In genomic region chr1:81437649-81438048, GRCh38 we compare ENCODE assay signal across 17 cellular contexts.
DNase-seq lines count a peak whose midpoint lies in the region; ATAC-seq and TF ChIP-seq lines count a peak whose summit lies in the region.
"Had no signal": no experiment of that assay in that cellular context is flagged by ENCODE, and none has a peak within 500 bp of the region (broad histone marks: within the 10 kb centered on the region; RNA-seq: fewer than 3 reads in every experiment).

No MANE protein-coding gene starts in this region.

- no peaks in the 10 kb centered on the region for H4K20me1 ChIP-seq in SU-DHL-6 (ENCODE audit: low read depth, low read length)

- peak overlapping the region; percentile 80 for H2AFZ ChIP-seq in SU-DHL-6 (ENCODE audit: low read depth, low read length, severe bottlenecking)

- peak overlapping the region; percentile 52 for H3K4me2 ChIP-seq in SU-DHL-6 (ENCODE audit: low read depth, low read length, poor library complexity, severe bottlenecking)

- H3K27me3 ChIP-seq in SU-DHL-6 (ENCODE audit: low read length), result no peaks in the 10 kb centered on the region
- no peaks in the 10 kb centered on the region for H3K27me3 ChIP-seq in effector memory CD4-positive, alpha-beta T cell (replicated peaks; ENCODE audit: control insufficient read depth, insufficient read depth, low read length, poor library complexity, severe bottlenecking)
- H3K27me3 ChIP-seq: brain microvascular endothelial cell, pancreas, testis had no signal

- H3K4me3 ChIP-seq in SU-DHL-6 (ENCODE audit: insufficient read depth, low read length, poor library complexity, severe bottlenecking), result peak overlapping the region; percentile 1
- H3K4me3 ChIP-seq in effector memory CD4-positive, alpha-beta T cell (ENCODE audit: insufficient read depth, low read depth, low read length, poor library complexity, severe bottlenecking), result no peak overlapping the region
- H3K4me3 ChIP-seq: pancreas, testis had no signal

- no peaks in the 10 kb centered on the region for H3K9me2 ChIP-seq in SU-DHL-6 (replicated peaks; ENCODE audit: insufficient read depth, low read length)

- H3K4me1 ChIP-seq in effector memory CD4-positive, alpha-beta T cell (ENCODE audit: control insufficient read depth, insufficient read depth, low read length, poor library complexity, severe bottlenecking), result no peaks in the 10 kb centered on the region
- H3K4me1 ChIP-seq: pancreas, testis had no signal

- no peak for TF ChIP-seq CTCF in SU-DHL-6 (IDR thresholded peaks at IDR 0.05; ENCODE audit: insufficient read depth, low read length, poor library complexity, severe bottlenecking)

- no peaks in the 10 kb centered on the region for H3K36me3 ChIP-seq in SU-DHL-6 (ENCODE audit: low read length)
- no peaks in the 10 kb centered on the region for H3K36me3 ChIP-seq in effector memory CD4-positive, alpha-beta T cell (ENCODE audit: control insufficient read depth, insufficient read depth, low read length)
- H3K36me3 ChIP-seq: brain microvascular endothelial cell, pancreas had no signal

- no peak overlapping the region for H3K9ac ChIP-seq in SU-DHL-6 (ENCODE audit: low read length)

- ATAC-seq in GM18498 (IDR thresholded peaks at IDR 0.05; ENCODE audit: unreplicated experiment), result peak; percentile 80
- peak; percentile 72 for ATAC-seq in GM19452 (IDR thresholded peaks at IDR 0.05; ENCODE audit: unreplicated experiment)
- ATAC-seq in HG02981 (IDR thresholded peaks at IDR 0.05; ENCODE audit: unreplicated experiment), result peak; percentile 86
- ATAC-seq: activated T-cell treated with anti-CD3 and anti-CD28 coated beads, Interleukin-2, amount 50 U/mL, for 72 hours; Panc1; pancreas; WTC11 had no signal

- H3K9me3 ChIP-seq in SU-DHL-6 (ENCODE audit: insufficient read depth, low read length), result peaks cover 9% of the 10 kb centered on the region; the same call in 1 of the 2 replicates
- no peaks in the 10 kb centered on the region for H3K9me3 ChIP-seq in effector memory CD4-positive, alpha-beta T cell (ENCODE audit: control insufficient read depth, low read length)
- H3K9me3 ChIP-seq: pancreas, testis had no signal

- no peaks in the 10 kb centered on the region for H3F3A ChIP-seq in SU-DHL-6 (ENCODE audit: insufficient read depth)

- DNase-seq in SIG-M5 (lab: John Stamatoyannopoulos, UW), result no peak
- DNase-seq in effector memory CD4-positive, alpha-beta T cell, result no peak
- DNase-seq in activated gamma-delta T cell (lab: John Stamatoyannopoulos, UW), result no peak
- DNase-seq in effector CD8-positive, alpha-beta T cell (lab: John Stamatoyannopoulos, UW), result no peak
- DNase-seq: activated T-cell treated with anti-CD3 and anti-CD28 coated beads, Interleukin-2, amount 50 U/mL, for 72 hours; brain microvascular endothelial cell; kidney; NCI-H1694 treated with DMSO at 0.1 percent for 48 hours; pancreas; testis had no signal

- H3K79me2 ChIP-seq in SU-DHL-6 (ENCODE audit: insufficient read depth, low read length), result no peaks in the 10 kb centered on the region

- H3K27ac ChIP-seq in SU-DHL-6 (ENCODE audit: low read depth, low read length), result no peak overlapping the region
- no peak overlapping the region for H3K27ac ChIP-seq in effector memory CD4-positive, alpha-beta T cell (ENCODE audit: insufficient read depth, low read length, poor library complexity, severe bottlenecking)
- H3K27ac ChIP-seq: brain microvascular endothelial cell, C4-2B, pancreas, testis had no signal
